14 cellular contexts compared by ENCODE assay signal in genomic region chr11:119550330-119550729, GRCh38.
"Had no signal": no experiment of that assay in that cellular context is flagged by ENCODE, and none has a peak within 500 bp of the region (broad histone marks: within the 10 kb centered on the region; RNA-seq: fewer than 3 reads in every experiment).

No MANE protein-coding gene starts in this region.

- ATAC-seq: gastroesophageal sphincter; left lung; mucosa of descending colon; naive thymus-derived CD8-positive, alpha-beta T cell; stimulated activated memory B cell treated with anti-CD40 and anti-IgM and Interleukin-4, amounts not matched to agents 10 μg/mL and 1 μg/mL and 100 μg/mL, for 72 hours had no signal

- H3K36me3 ChIP-seq: gastroesophageal sphincter, left lung, neutrophil, WERI-Rb-1 had no signal

- H3K4me1 ChIP-seq: gastroesophageal sphincter, left lung had no signal

- H3K27me3 ChIP-seq: gastroesophageal sphincter, left lung, neutrophil had no signal

- DNase-seq: activated CD4-positive, alpha-beta memory T cell treated with anti-CD3 and anti-CD28 coated beads, Interleukin-2, amount 10 ng/mL, durations not matched to agents 7 days and 5 days; activated CD4-positive, alpha-beta T cell treated with anti-CD3 and anti-CD28 coated beads for 4 hours; activated naive CD4-positive, alpha-beta T cell treated with anti-CD3 and anti-CD28 coated beads, Interleukin-2, amount 10 ng/mL, durations not matched to agents 7 days and 5 days; activated T-cell treated with anti-CD3 and anti-CD28 coated beads, Interleukin-2, amount 50 U/mL, for 24 hours; caudate nucleus; left lung; mucosa of descending colon; naive thymus-derived CD8-positive, alpha-beta T cell; retina; T-helper 9 cell; WERI-Rb-1 had no signal

- H3K4me3 ChIP-seq: gastroesophageal sphincter, left lung, mucosa of descending colon had no signal

- H3K27ac ChIP-seq: gastroesophageal sphincter, left lung, neutrophil, WERI-Rb-1 had no signal
